In the genomic region with DNA sequence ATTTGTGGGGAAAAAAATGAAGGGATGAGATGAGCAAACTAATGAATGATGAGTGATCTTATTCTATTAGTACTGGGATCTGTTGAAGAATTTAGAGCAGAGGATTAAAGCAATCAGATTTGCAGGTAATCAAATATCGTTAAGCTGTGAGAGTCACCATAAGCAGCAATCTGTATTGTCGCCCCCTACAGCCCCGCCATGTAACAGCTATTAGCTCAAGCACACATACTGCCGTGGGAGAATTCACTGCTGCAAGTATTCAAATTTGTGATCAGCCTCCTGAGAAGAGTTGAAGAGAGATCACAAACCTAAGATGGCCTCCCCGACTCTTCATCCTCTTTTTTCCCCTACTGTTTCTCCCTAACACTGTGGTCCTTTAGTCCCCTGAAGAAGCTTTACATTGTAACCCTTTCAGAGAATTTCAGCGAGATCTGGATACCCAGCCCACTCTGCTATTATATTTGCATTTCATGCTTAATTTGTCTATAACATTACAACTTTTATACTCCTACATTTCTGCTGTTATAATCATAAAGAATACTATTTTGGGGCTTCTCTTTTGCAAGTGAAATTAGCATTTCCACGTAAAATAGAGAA, we compare ENCODE assay signal across 1 cellular context.
TF ChIP-seq lines count a peak whose summit lies in the region.

No MANE protein-coding gene starts in this region.

TF ChIP-seq in A549, 52 proteins besides CTCF, POLR2A, EP300 and RAD21 (continued from another document):
- TF ChIP-seq CEBPB (IDR thresholded peaks at IDR 0.05) (no peak), RARB (CRISPR knock-in tag; IDR thresholded peaks at IDR 0.05) (no peak)
- TF ChIP-seq, protein P1, sequence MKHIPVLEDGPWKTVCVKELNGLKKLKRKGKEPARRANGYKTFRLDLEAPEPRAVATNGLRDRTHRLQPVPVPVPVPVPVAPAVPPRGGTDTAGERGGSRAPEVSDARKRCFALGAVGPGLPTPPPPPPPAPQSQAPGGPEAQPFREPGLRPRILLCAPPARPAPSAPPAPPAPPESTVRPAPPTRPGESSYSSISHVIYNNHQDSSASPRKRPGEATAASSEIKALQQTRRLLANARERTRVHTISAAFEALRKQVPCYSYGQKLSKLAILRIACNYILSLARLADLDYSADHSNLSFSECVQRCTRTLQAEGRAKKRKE (CRISPR knock-in tag; IDR thresholded peaks at IDR 0.05; ENCODE audit: low read depth), result no peak
